8 cellular contexts compared by ENCODE assay signal in the genomic region with DNA sequence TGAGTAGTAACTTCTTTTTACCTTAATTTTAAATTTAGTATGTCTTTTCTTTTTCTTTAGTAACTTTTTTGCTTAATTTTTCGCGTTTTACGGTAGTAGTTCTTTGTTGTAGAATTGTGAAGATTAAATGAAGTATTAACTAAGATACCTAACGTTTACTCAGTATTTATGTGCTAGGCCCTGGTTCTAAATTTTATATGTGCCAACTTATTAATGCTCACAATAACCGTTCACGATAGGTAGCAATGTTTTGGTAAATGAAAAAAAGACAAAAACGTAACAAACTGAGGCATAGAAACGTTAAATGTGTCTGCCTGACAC. TPM values are rescaled to one million over a fixed set of nuclear protein-coding genes. Genes with fewer than 3 reads are reported as not detected.
DNase-seq lines count a peak whose midpoint lies in the region; ATAC-seq and TF ChIP-seq lines count a peak whose summit lies in the region.

No MANE protein-coding gene starts in this region.

- in situ Hi-C loops in mammary epithelial cell (cut with MboI; ENCODE audit: low sequenced_read_pairs in 2 of 2): no loop called here

- H3K27me3 Mint-ChIP-seq in mesothelial cell of epicardium (ENCODE audit: low read depth): no peaks in the 10 kb centered on the region

- no peak for ATAC-seq in left cardiac atrium

- H3K36me3 ChIP-seq in left ventricle myocardium inferior (peaks cover 39% of the 10 kb centered on the region), mammary epithelial cell (ENCODE audit: insufficient read depth, low read length) (peaks cover 28% of the 10 kb centered on the region)

- no peaks in the 10 kb centered on the region for H3K27me3 ChIP-seq in left ventricle myocardium inferior (ENCODE audit: low read depth)
- H3K27me3 ChIP-seq in mammary epithelial cell (ENCODE audit: insufficient read depth, low read length): no peaks in the 10 kb centered on the region

- CTCF ChIA-PET in mammary epithelial cell (lab: Charles Lee; ENCODE audit: low non-redundant PET): no interaction called here

- H3K9me3 ChIP-seq in left ventricle myocardium inferior (replicated peaks) (no peaks in the 10 kb centered on the region), mammary epithelial cell (replicated peaks; ENCODE audit: insufficient read depth, low read length) (no peaks in the 10 kb centered on the region)

- peaks cover 25% of the 10 kb centered on the region for H3K4me1 Mint-ChIP-seq in mesothelial cell of epicardium

- H3K4me3 ChIP-seq in left ventricle myocardium inferior (peak overlapping the region; percentile 95), mammary epithelial cell (replicated peaks in 1 of 3; ENCODE audit: insufficient read depth in 1 of 3, low read depth in 2 of 3, low read length in 3 of 3) (peak overlapping the region; percentile 82 to 93 (median 91))

- dilution Hi-C loops in mammary epithelial cell (cut with HindIII; ENCODE audit: low sequenced_read_pairs): no loop called here

- peaks cover 52% of the 10 kb centered on the region for H3K79me2 ChIP-seq in mammary epithelial cell (ENCODE audit: insufficient read depth, low read length)

- DNase-seq in left ventricle myocardium inferior (no peak), left cardiac atrium (no peak), mammary epithelial cell (no peak), mesothelial cell of epicardium (ENCODE audit: low spot score in 2 of 2, unreplicated experiment in 2 of 2) (no peak), Ammon's horn (ENCODE audit: low spot score) (no peak), NCI-H345 treated with DMSO at 0.1 percent for 48 hours (lab: John Stamatoyannopoulos, UW; ENCODE audit: unreplicated experiment) (no peak), activated gamma-delta T cell treated with Interleukin-2 at 50 U/mL for 16 hours (no peak)
- no peak for DNase-seq in stimulated activated CD4-positive, alpha-beta T cell treated with anti-CD3 and anti-CD28 coated beads, Interleukin-12 subunit alpha, Interleukin-12 subunit beta, amount 100 ng/mL, for 4 hours

- no peaks in the 10 kb centered on the region for H3K9me3 Mint-ChIP-seq in mesothelial cell of epicardium

- intact Hi-C loops in left ventricle myocardium inferior (cut with micrococcal nuclease): no loop called here
- intact Hi-C loops in left cardiac atrium (cut with DNase I): no loop called here
- intact Hi-C loops in mammary epithelial cell (cut with micrococcal nuclease): no loop called here

- H4K20me1 ChIP-seq in mammary epithelial cell (ENCODE audit: insufficient read depth, low read length): no peaks in the 10 kb centered on the region

- BruUV-seq in mammary epithelial cell (replicated peaks; lab: Mats Ljungman, UMichigan): no TSS peak

- peak overlapping the region; percentile 83 for H3K9ac ChIP-seq in mammary epithelial cell (ENCODE audit: insufficient read depth, low read length)

- H3K4me2 ChIP-seq in mammary epithelial cell (ENCODE audit: insufficient read depth, low read depth, low read length): peak overlapping the region; percentile 89

- TF ChIP-seq CTCF in left ventricle myocardium inferior (IDR thresholded peaks at IDR 0.05; ENCODE audit: borderline replicate concordance) (no peak), mammary epithelial cell (conservative IDR thresholded peaks at IDR 0.05 in 1 of 2, IDR thresholded peaks at IDR 0.05 in 1 of 2; ENCODE audit: extremely low read depth in 1 of 2, insufficient read depth in 1 of 2, low read depth in 1 of 2, low read length in 2 of 2) (no peak), mesothelial cell of epicardium (IDR thresholded peaks at IDR 0.05; ENCODE audit: unreplicated experiment) (no peak)

- peak overlapping the region; percentile 98 for H3K4me3 Mint-ChIP-seq in mesothelial cell of epicardium

- peaks cover 11% of the 10 kb centered on the region for H3K36me3 Mint-ChIP-seq in mesothelial cell of epicardium

- peak overlapping the region; percentile 98 for H3K27ac Mint-ChIP-seq in mesothelial cell of epicardium

- H3K27ac ChIP-seq in left ventricle myocardium inferior (replicated peaks): peak overlapping the region; percentile 97
- H3K27ac ChIP-seq in mammary epithelial cell (ENCODE audit: insufficient read depth, low read depth, low read length): peak overlapping the region; percentile 71

- H2AFZ ChIP-seq in mammary epithelial cell (ENCODE audit: low read depth, low read length): no peak overlapping the region

- H3K4me1 ChIP-seq in left ventricle myocardium inferior (peaks cover 69% of the 10 kb centered on the region), mammary epithelial cell (ENCODE audit: insufficient read depth, low read length) (peaks cover 8% of the 10 kb centered on the region)

- 2% methylated on average over 8 of the region's 8 CpGs for WGBS in mammary epithelial cell (ENCODE audit: low coverage, missing lambda C conversion rate)

RNA-seq across cellular contexts. Expression of a gene that starts 1.2 kb away (rescaled TPM):
- 86.3 TPM for total RNA-seq in left ventricle myocardium inferior
- 10 to 100 TPM; 53.8 to 64.0 TPM for total RNA-seq in left cardiac atrium
- total RNA-seq in mammary epithelial cell: 10 to 100 TPM; 43.3 to 68.7 TPM
- polyA plus RNA-seq in mammary epithelial cell: 36.1 TPM
- polyA minus RNA-seq in mammary epithelial cell: 105 TPM
- 45.4 to 49.1 TPM (median 49.0 TPM) in 3 replicates for total RNA-seq in mesothelial cell of epicardium
